ENCODE assay signal across 1 cellular context in the genomic region with DNA sequence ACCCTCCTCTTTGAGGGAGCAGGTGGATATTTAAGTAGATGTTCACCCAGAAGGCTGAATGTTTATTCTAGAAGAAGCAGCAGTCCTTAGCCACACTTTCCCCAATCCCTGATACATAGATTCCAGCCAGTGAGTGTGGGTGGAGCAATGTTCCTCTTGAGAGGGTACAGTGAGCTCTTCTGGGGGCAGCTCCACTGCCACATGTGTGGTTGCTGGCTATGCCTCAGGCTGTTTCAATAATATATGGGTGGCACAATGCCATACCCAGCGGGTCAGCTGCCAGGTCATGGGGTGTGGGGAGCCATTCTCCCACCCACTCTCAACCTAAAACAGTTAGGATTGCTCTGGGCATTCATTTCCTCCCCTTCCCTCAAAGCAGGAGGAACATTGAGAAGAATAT.
TF ChIP-seq lines count a peak whose summit lies in the region.

No MANE protein-coding gene starts in this region.

TF ChIP-seq in HepG2, 621 proteins besides CTCF, POLR2A, EP300 and RAD21 (continued from another document):
- TF ChIP-seq, protein P1, sequence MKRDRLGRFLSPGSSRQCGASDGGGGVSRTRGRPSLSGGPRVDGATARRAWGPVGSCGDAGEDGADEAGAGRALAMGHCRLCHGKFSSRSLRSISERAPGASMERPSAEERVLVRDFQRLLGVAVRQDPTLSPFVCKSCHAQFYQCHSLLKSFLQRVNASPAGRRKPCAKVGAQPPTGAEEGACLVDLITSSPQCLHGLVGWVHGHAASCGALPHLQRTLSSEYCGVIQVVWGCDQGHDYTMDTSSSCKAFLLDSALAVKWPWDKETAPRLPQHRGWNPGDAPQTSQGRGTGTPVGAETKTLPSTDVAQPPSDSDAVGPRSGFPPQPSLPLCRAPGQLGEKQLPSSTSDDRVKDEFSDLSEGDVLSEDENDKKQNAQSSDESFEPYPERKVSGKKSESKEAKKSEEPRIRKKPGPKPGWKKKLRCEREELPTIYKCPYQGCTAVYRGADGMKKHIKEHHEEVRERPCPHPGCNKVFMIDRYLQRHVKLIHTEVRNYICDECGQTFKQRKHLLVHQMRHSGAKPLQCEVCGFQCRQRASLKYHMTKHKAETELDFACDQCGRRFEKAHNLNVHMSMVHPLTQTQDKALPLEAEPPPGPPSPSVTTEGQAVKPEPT (CRISPR knock-in tag; IDR thresholded peaks at IDR 0.05; ENCODE audit: low read depth), result no peak
- TF ChIP-seq, protein P2, sequence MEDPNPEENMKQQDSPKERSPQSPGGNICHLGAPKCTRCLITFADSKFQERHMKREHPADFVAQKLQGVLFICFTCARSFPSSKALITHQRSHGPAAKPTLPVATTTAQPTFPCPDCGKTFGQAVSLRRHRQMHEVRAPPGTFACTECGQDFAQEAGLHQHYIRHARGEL (CRISPR knock-in tag; IDR thresholded peaks at IDR 0.05), result no peak
- TF ChIP-seq TBX2 (CRISPR knock-in tag; IDR thresholded peaks at IDR 0.05; ENCODE audit: borderline replicate concordance) (no peak), NFATC3 (CRISPR knock-in tag; IDR thresholded peaks at IDR 0.05) (no peak), MIER3 (CRISPR knock-in tag; IDR thresholded peaks at IDR 0.05; ENCODE audit: borderline replicate concordance) (no peak)
- TF ChIP-seq, protein P3, sequence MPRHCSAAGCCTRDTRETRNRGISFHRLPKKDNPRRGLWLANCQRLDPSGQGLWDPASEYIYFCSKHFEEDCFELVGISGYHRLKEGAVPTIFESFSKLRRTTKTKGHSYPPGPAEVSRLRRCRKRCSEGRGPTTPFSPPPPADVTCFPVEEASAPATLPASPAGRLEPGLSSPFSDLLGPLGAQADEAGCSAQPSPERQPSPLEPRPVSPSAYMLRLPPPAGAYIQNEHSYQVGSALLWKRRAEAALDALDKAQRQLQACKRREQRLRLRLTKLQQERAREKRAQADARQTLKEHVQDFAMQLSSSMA (CRISPR knock-in tag; IDR thresholded peaks at IDR 0.05), result no peak
